In the genomic region with DNA sequence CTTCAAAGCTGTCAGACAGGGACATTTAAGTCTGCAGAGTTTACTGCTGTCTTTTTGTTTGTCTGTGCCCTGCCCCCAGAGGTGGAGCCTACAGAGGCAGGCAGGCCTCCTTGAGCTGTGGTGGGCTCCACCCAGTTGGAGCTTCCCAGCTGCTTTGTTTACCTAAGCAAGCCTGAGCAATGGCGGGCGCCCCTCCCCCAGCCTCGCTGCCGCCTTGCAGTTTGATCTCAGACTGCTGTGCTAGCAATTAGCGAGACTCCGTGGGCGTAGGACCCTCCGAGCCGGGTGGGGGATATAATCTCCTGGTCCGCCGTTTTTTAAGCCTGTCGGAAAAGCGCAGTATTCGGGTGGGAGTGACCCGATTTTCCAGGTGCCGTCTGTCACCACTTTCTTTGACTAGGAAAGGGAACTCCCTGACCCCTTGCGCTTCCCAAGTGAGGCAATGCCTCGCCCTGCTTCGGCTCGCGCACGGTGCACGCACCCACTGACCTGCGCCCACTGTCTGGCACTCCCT, we compare ENCODE assay signal across 1 cellular context.
TF ChIP-seq lines count a peak whose summit lies in the region.
"Not testable (repeated sequence)": the region's sequence is repeated elsewhere in the genome, so short reads cannot be mapped to it uniquely, and the experiment has no call there.

No MANE protein-coding gene starts in this region.

TF ChIP-seq in K562, 482 proteins besides CTCF, POLR2A, EP300 and RAD21:
- TF ChIP-seq EGR1 (conservative IDR thresholded peaks at IDR 0.05), result peak; percentile 82
- peak; percentile 48 for TF ChIP-seq MGA (IDR thresholded peaks at IDR 0.05)
- TF ChIP-seq, protein P1, sequence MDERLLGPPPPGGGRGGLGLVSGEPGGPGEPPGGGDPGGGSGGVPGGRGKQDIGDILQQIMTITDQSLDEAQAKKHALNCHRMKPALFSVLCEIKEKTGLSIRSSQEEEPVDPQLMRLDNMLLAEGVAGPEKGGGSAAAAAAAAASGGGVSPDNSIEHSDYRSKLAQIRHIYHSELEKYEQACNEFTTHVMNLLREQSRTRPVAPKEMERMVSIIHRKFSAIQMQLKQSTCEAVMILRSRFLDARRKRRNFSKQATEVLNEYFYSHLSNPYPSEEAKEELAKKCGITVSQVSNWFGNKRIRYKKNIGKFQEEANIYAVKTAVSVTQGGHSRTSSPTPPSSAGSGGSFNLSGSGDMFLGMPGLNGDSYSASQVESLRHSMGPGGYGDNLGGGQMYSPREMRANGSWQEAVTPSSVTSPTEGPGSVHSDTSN (CRISPR knock-in tag; IDR thresholded peaks at IDR 0.05; ENCODE audit: low read depth), result not testable (repeated sequence)
- TF ChIP-seq, protein P1 (tag; conservative IDR thresholded peaks at IDR 0.05; ENCODE audit: low read depth), result peak; percentile 28; the same call in 1 of the 2 replicates
- peak; percentile 46; the same call in 1 of the 2 replicates for TF ChIP-seq SUPT5H (IDR thresholded peaks at IDR 0.05)
- TF ChIP-seq FOXA3 (CRISPR knock-in tag; conservative IDR thresholded peaks at IDR 0.05 in 1 of 2, IDR thresholded peaks at IDR 0.05 in 1 of 2), result peak; percentile 77 to 82; a peak in 3 of 4 replicates
- peak; percentile 64 for TF ChIP-seq EP400 (IDR thresholded peaks at IDR 0.05)
- peak; percentile 66 for TF ChIP-seq TAF9B (IDR thresholded peaks at IDR 0.05; ENCODE audit: partially characterized antibody)
- TF ChIP-seq POLR2G (IDR thresholded peaks at IDR 0.05; ENCODE audit: low read depth, low read length), result peak; percentile 50
- peak; percentile 32; the same call in 1 of the 2 replicates for TF ChIP-seq PHF8 (IDR thresholded peaks at IDR 0.05; ENCODE audit: borderline replicate concordance, low read length)
- TF ChIP-seq RB1 (IDR thresholded peaks at IDR 0.05; ENCODE audit: low read depth), result peak; percentile 59; the same call in 1 of the 2 replicates
- TF ChIP-seq MEIS2 (IDR thresholded peaks at IDR 0.05; ENCODE audit: partially characterized antibody), result peak; percentile 64
- TF ChIP-seq TAF7 (tag; IDR thresholded peaks at IDR 0.05), result 0 out of 2 replicates have a peak, but pooled peaks have one; percentile 24
- TF ChIP-seq RBFOX2 (IDR thresholded peaks at IDR 0.05; ENCODE audit: low read depth, low read length), result peak; percentile 53
- TF ChIP-seq L3MBTL2 (IDR thresholded peaks at IDR 0.05), result 0 out of 2 replicates have a peak, but pooled peaks have one; percentile 23
- 0 out of 2 replicates have a peak, but pooled peaks have one; percentile 21 for TF ChIP-seq TOE1 (IDR thresholded peaks at IDR 0.05; ENCODE audit: borderline replicate concordance)
- TF ChIP-seq TOE1 (CRISPR knock-in tag; IDR thresholded peaks at IDR 0.05; ENCODE audit: borderline replicate concordance, low read depth); ATF1 (CRISPR knock-in tag; IDR thresholded peaks at IDR 0.05): not testable (repeated sequence)
- peak; percentile 75; the same call in 1 of the 2 replicates for TF ChIP-seq TFAP4 (CRISPR knock-in tag; IDR thresholded peaks at IDR 0.05; ENCODE audit: borderline replicate concordance)
- 0 out of 2 replicates have a peak, but pooled peaks have one; percentile 21 for TF ChIP-seq ATF1 (tag; IDR thresholded peaks at IDR 0.05)
- peak; percentile 27; the same call in 1 of the 2 replicates for TF ChIP-seq ARID1B (IDR thresholded peaks at IDR 0.05)
- 0 out of 4 replicates have a peak, but pooled peaks of 1 of the 2 experiments have one; percentile 19 for TF ChIP-seq FOXK2 (conservative IDR thresholded peaks at IDR 0.05 in 1 of 2, IDR thresholded peaks at IDR 0.05 in 1 of 2; ENCODE audit: low read depth in 2 of 2)
- 0 out of 4 replicates have a peak, but pooled peaks of 1 of the 2 experiments have one; percentile 42 for TF ChIP-seq MAZ (CRISPR knock-in tag; conservative IDR thresholded peaks at IDR 0.05 in 1 of 2, IDR thresholded peaks at IDR 0.05 in 1 of 2)
- peak; percentile 61 to 68 for TF ChIP-seq NRF1 (conservative IDR thresholded peaks at IDR 0.05 in 1 of 2, IDR thresholded peaks at IDR 0.05 in 1 of 2)
- TF ChIP-seq MNT (conservative IDR thresholded peaks at IDR 0.05), result peak in 1 of 2 experiments; percentile 65; a peak in 1 of 4 replicates
- TF ChIP-seq POLR2B (IDR thresholded peaks at IDR 0.05; ENCODE audit: low read depth, partially characterized antibody), result peak; percentile 38
